ENCODE assay signal across 9 cellular contexts in genomic region chr15:74843891-74844299, GRCh38. TPM values are rescaled to one million over a fixed set of nuclear protein-coding genes. Genes with fewer than 3 reads are reported as not detected.
DNase-seq lines count a peak whose midpoint lies in the region; ATAC-seq, FAIRE-seq and TF ChIP-seq lines count a peak whose summit lies in the region.
"Had no signal": no experiment of that assay in that cellular context is flagged by ENCODE, and none has a peak within 500 bp of the region (broad histone marks: within the 10 kb centered on the region; RNA-seq: fewer than 3 reads in every experiment).

No MANE protein-coding gene starts in this region.

- no peak for ATAC-seq in activated CD8-positive, alpha-beta memory T cell treated with anti-CD3 and anti-CD28 coated beads, Interleukin-2, amount 10 ng/mL, durations not matched to agents 7 days and 5 days
- ATAC-seq in WTC11 = no peak
- no peak for ATAC-seq in GM19324 (IDR thresholded peaks at IDR 0.05; ENCODE audit: low FRiP score, unreplicated experiment)

- H3K9me3 Mint-ChIP-seq in activated CD8-positive, alpha-beta memory T cell treated with anti-CD3 and anti-CD28 coated beads, Interleukin-2, amount 10 ng/mL, durations not matched to agents 7 days and 5 days (ENCODE audit: low read depth) = no peaks in the 10 kb centered on the region
- H3K9me3 Mint-ChIP-seq in WTC11 = no peaks in the 10 kb centered on the region

- H3K27me3 ChIP-seq in layer of hippocampus (ENCODE audit: control insufficient read depth, insufficient read depth, low read length) = no peaks in the 10 kb centered on the region

- H3K27ac ChIP-seq in layer of hippocampus (ENCODE audit: low read depth, low read length) (peak overlapping the region; percentile 88), temporal lobe (ENCODE audit: low read depth, low read length) (peak overlapping the region; percentile 88)

- H3K4me1 Mint-ChIP-seq in activated CD8-positive, alpha-beta memory T cell treated with anti-CD3 and anti-CD28 coated beads, Interleukin-2, amount 10 ng/mL, durations not matched to agents 7 days and 5 days = peaks cover 47% of the 10 kb centered on the region
- peaks cover 21% of the 10 kb centered on the region for H3K4me1 Mint-ChIP-seq in WTC11

- CTCF ChIA-PET in activated CD8-positive, alpha-beta memory T cell treated with anti-CD3 and anti-CD28 coated beads, Interleukin-2, amount 10 ng/mL, durations not matched to agents 7 days and 5 days (lab: Charles Lee) = interaction anchor here (0.7 to 3.9 kb wide), 18 partner anchors 8 to 199 kb away, joined by 3 to 19 read pairs (median 6); no protein-coding TSS in a partner anchor
- CTCF ChIA-PET in WTC11 (lab: Charles Lee) = interaction anchor here (1.0 to 5.1 kb wide), 13 partner anchors 12 to 212 kb away, joined by 3 to 34 read pairs (median 7); partner anchors contain the start of gene CPLX3

- H3K27me3 Mint-ChIP-seq in activated CD8-positive, alpha-beta memory T cell treated with anti-CD3 and anti-CD28 coated beads, Interleukin-2, amount 10 ng/mL, durations not matched to agents 7 days and 5 days = no peaks in the 10 kb centered on the region
- H3K27me3 Mint-ChIP-seq in WTC11 (ENCODE audit: low read depth) = no peaks in the 10 kb centered on the region

- FAIRE-seq in GM19239 (lab: Jason Lieb, UNC) = no peak

- TF ChIP-seq CTCF in WTC11 (IDR thresholded peaks at IDR 0.05) = no peak

- POLR2A ChIA-PET in WTC11 (lab: Charles Lee) = no interaction called here

- H3K36me3 Mint-ChIP-seq in activated CD8-positive, alpha-beta memory T cell treated with anti-CD3 and anti-CD28 coated beads, Interleukin-2, amount 10 ng/mL, durations not matched to agents 7 days and 5 days = peaks cover 27% of the 10 kb centered on the region
- H3K36me3 Mint-ChIP-seq in WTC11 = peaks cover 6% of the 10 kb centered on the region

- H3K27ac Mint-ChIP-seq in activated CD8-positive, alpha-beta memory T cell treated with anti-CD3 and anti-CD28 coated beads, Interleukin-2, amount 10 ng/mL, durations not matched to agents 7 days and 5 days = peak overlapping the region; percentile 93
- peak overlapping the region; percentile 91; the same call in 1 of the 2 replicates for H3K27ac Mint-ChIP-seq in WTC11

- no peak for DNase-seq in activated CD8-positive, alpha-beta memory T cell treated with anti-CD3 and anti-CD28 coated beads, Interleukin-2, amount 10 ng/mL, durations not matched to agents 7 days and 5 days
- no peak for DNase-seq in activated CD8-positive, alpha-beta memory T cell treated with anti-CD3 and anti-CD28 coated beads, Interleukin-2, amount 50 U/mL, for 48 hours
- DNase-seq in WTC11 (ENCODE audit: low spot score) = no peak
- DNase-seq in GM19239 (ENCODE audit: insufficient read length, low spot score) = no peak
- no peak for DNase-seq in NCI-H526 treated with DMSO at 0.1 percent for 48 hours (lab: John Stamatoyannopoulos, UW)

- peak overlapping the region; percentile 87 for H3K4me3 Mint-ChIP-seq in activated CD8-positive, alpha-beta memory T cell treated with anti-CD3 and anti-CD28 coated beads, Interleukin-2, amount 10 ng/mL, durations not matched to agents 7 days and 5 days
- H3K4me3 Mint-ChIP-seq in WTC11 = peak overlapping the region; percentile 81

TF ChIP-seq in WTC11, 78 proteins besides CTCF, POLR2A, EP300 and RAD21:
- no peak for TF ChIP-seq AR (CRISPR knock-in tag; IDR thresholded peaks at IDR 0.05)
- no peak for TF ChIP-seq ZNF532 (CRISPR knock-in tag; IDR thresholded peaks at IDR 0.05; ENCODE audit: borderline replicate concordance)
- no peak for TF ChIP-seq ZNF416 (CRISPR knock-in tag; IDR thresholded peaks at IDR 0.05)
- TF ChIP-seq FOXK1 (CRISPR knock-in tag; IDR thresholded peaks at IDR 0.05) = no peak
- TF ChIP-seq CDX4 (CRISPR knock-in tag; IDR thresholded peaks at IDR 0.05; ENCODE audit: borderline replicate concordance) = no peak
- 0 out of 2 replicates have a peak, but pooled peaks have one; percentile 24 for TF ChIP-seq SP1 (CRISPR knock-in tag; conservative IDR thresholded peaks at IDR 0.05)
- no peak for TF ChIP-seq NR3C1 (CRISPR knock-in tag; conservative IDR thresholded peaks at IDR 0.05; ENCODE audit: low read depth)
- no peak for TF ChIP-seq KAT7 (CRISPR knock-in tag; IDR thresholded peaks at IDR 0.05; ENCODE audit: borderline replicate concordance)

RNA-seq across cellular contexts. Expression of gene ULK3, which starts 0.9 kb away (rescaled TPM):
- 10 to 100 TPM; 48.5 to 58.6 TPM for total RNA-seq in activated CD8-positive, alpha-beta memory T cell treated with anti-CD3 and anti-CD28 coated beads, Interleukin-2, amount 10 ng/mL, durations not matched to agents 7 days and 5 days
- total RNA-seq in WTC11 (2021) (34.4 to 38.9 TPM (median 37.4 TPM) in 3 replicates), temporal lobe (33.7 TPM)

RNA-seq across cellular contexts. Expression of gene CPLX3, which starts 17.5 kb away (rescaled TPM):
- total RNA-seq in activated CD8-positive, alpha-beta memory T cell treated with anti-CD3 and anti-CD28 coated beads, Interleukin-2, amount 10 ng/mL, durations not matched to agents 7 days and 5 days = under 1 TPM in 1 of 2 experiments, not detected in 1; 0.35 TPM
- total RNA-seq in WTC11 (2021) = 0.09 to 0.21 TPM (median 0.09 TPM) in 3 replicates
- total RNA-seq in temporal lobe = 0.49 TPM
- total RNA-seq: subcutaneous adipose tissue had no signal

RNA-seq across cellular contexts. Expression of gene SCAMP2, which starts 29.3 kb away (rescaled TPM):
- total RNA-seq in activated CD8-positive, alpha-beta memory T cell treated with anti-CD3 and anti-CD28 coated beads, Interleukin-2, amount 10 ng/mL, durations not matched to agents 7 days and 5 days = 100 to 1,000 TPM; 108 to 115 TPM
- total RNA-seq in WTC11 (2021) (38.0 to 47.0 TPM (median 39.0 TPM) in 3 replicates), temporal lobe (4.4 TPM)

RNA-seq across cellular contexts. Expression of gene LMAN1L, which starts 31.3 kb away (rescaled TPM):
- total RNA-seq in activated CD8-positive, alpha-beta memory T cell treated with anti-CD3 and anti-CD28 coated beads, Interleukin-2, amount 10 ng/mL, durations not matched to agents 7 days and 5 days = not detected
- total RNA-seq in WTC11 (2021) (not detected in 3 replicates), temporal lobe (not detected)
- total RNA-seq: subcutaneous adipose tissue had no signal

RNA-seq across cellular contexts. Expression of gene MPI, which starts 45.9 kb away (rescaled TPM):
- total RNA-seq in activated CD8-positive, alpha-beta memory T cell treated with anti-CD3 and anti-CD28 coated beads, Interleukin-2, amount 10 ng/mL, durations not matched to agents 7 days and 5 days = 10 to 100 TPM; 52.8 to 59.0 TPM
- 36.3 to 65.1 TPM (median 59.8 TPM) in 3 replicates for total RNA-seq in WTC11 (2021)
- total RNA-seq in temporal lobe = 27.5 TPM
